Comparison of ENCODE assay signal across 8 cellular contexts in the genomic region with DNA sequence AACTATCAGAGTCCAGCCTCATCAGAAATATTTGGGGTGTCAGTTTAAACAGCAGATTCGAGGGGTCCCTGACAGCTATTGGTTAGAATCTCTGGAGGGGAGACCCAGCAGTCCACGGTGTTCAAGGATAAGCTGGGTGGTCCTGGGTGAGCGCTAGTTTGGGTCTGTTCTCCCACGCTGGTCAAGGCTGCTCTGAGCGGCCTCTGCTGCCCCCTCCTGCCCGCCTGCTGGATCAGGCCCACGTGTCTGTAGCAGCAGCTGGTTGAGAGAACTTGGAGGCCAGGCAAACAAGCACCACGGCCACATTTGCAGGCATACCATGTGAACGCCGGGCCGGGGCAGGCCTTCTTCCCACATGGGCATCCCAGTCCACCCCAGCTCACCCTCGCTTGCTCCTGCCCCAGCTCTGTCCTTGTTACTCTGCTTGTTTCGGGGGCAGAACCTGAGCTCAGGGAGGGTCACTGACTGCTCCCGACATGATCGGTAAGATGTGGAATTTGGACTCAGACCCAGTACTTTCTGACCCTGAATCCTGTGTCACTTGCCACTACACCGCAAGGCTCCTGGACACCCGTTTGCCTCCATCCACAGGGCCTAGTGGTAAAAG. TPM values are rescaled to one million over a fixed set of nuclear protein-coding genes. Genes with fewer than 3 reads are reported as not detected.
A peak's percentile ranks its signal among the peaks of the same experiment; 100 is the strongest.
DNase-seq lines count a peak whose midpoint lies in the region; ATAC-seq and TF ChIP-seq lines count a peak whose summit lies in the region.

No MANE protein-coding gene starts in this region.

- no peaks in the 10 kb centered on the region for H3K36me3 Mint-ChIP-seq in T-helper 2 cell treated with Interferon-gamma antibody and Interleukin-4, amounts not matched to agents 5 μg/mL and 100 μg/mL, for 36 hours (ENCODE audit: low read depth)

- H3K4me1 ChIP-seq in Panc1 (ENCODE audit: control insufficient read depth, insufficient read depth, low read length) (no peaks in the 10 kb centered on the region), lung (ENCODE audit: control insufficient read depth in 2 of 2, insufficient read depth in 2 of 2, low read length in 2 of 2) (no peaks in the 10 kb centered on the region), upper lobe of left lung (peaks cover 12 to 33% (median 26%) of the 10 kb centered on the region in 4 donors)

- no peaks in the 10 kb centered on the region for H3K36me3 ChIP-seq in Panc1 (ENCODE audit: control insufficient read depth, insufficient read depth, low read length)
- H3K36me3 ChIP-seq in lung (ENCODE audit: control insufficient read depth in 2 of 2, insufficient read depth in 2 of 2, low read length in 2 of 2): peaks cover 0 to 2% of the 10 kb centered on the region in 2 donors
- H3K36me3 ChIP-seq in upper lobe of left lung: peaks cover 0 to 41% (median 3%) of the 10 kb centered on the region in 4 donors

- H3K27me3 Mint-ChIP-seq in T-helper 2 cell treated with Interferon-gamma antibody and Interleukin-4, amounts not matched to agents 5 μg/mL and 100 μg/mL, for 36 hours (ENCODE audit: low read depth): peaks cover 61% of the 10 kb centered on the region

- H3K27ac Mint-ChIP-seq in T-helper 2 cell treated with Interferon-gamma antibody and Interleukin-4, amounts not matched to agents 5 μg/mL and 100 μg/mL, for 36 hours: no peak overlapping the region

- ATAC-seq in Panc1 (peak; percentile 86), lung (ENCODE audit: insufficient read depth, low FRiP score) (no peak), upper lobe of left lung (ENCODE audit: low FRiP score in 2 of 2) (peak in 1 of 2 donors; percentile 77), HG02763 (IDR thresholded peaks at IDR 0.05; ENCODE audit: unreplicated experiment) (no peak)

- no peak for TF ChIP-seq POLR2A in upper lobe of left lung (IDR thresholded peaks at IDR 0.05)

- H3K9me3 ChIP-seq in Panc1 (ENCODE audit: control insufficient read depth, insufficient read depth, low read depth, low read length) (no peaks in the 10 kb centered on the region), lung (ENCODE audit: control insufficient read depth in 2 of 2, insufficient read depth in 1 of 2, low read length in 1 of 2) (no peaks in the 10 kb centered on the region), upper lobe of left lung (no peaks in the 10 kb centered on the region)

- TF ChIP-seq EP300 in upper lobe of left lung (IDR thresholded peaks at IDR 0.05): no peak

- no TSS peak for BruUV-seq in Panc1 (replicated peaks; lab: Mats Ljungman, UMichigan)

- WGBS in lung, 2 donors: 19 to 22% methylated on average over 17 of the region's 17 CpGs
- WGBS in upper lobe of left lung, 2 donors: 21 to 23% methylated on average over 9 to 17 of the region's 17 CpGs

- H3K4me1 Mint-ChIP-seq in T-helper 2 cell treated with Interferon-gamma antibody and Interleukin-4, amounts not matched to agents 5 μg/mL and 100 μg/mL, for 36 hours (ENCODE audit: low read depth): peaks cover 9% of the 10 kb centered on the region

- peak; percentile 95 for TF ChIP-seq CTCF in AG09309 (IDR thresholded peaks at IDR 0.05; ENCODE audit: control insufficient read depth, insufficient read depth, low read depth, low read length, missing control alignments)
- TF ChIP-seq CTCF in GM12872 (IDR thresholded peaks at IDR 0.05; ENCODE audit: insufficient read depth, low read depth, low read length): peak; percentile 70
- peak; percentile 88 for TF ChIP-seq CTCF in Panc1 (IDR thresholded peaks at IDR 0.05)
- peak; percentile 40 for TF ChIP-seq CTCF in lung (IDR thresholded peaks at IDR 0.05; ENCODE audit: control extremely low read depth, extremely low read depth)
- peak; percentile 50 to 81 (median 64) for TF ChIP-seq CTCF in upper lobe of left lung (IDR thresholded peaks at IDR 0.05)

- H3K27me3 ChIP-seq in Panc1 (ENCODE audit: control insufficient read depth, insufficient read depth, low read length): peaks cover 4% of the 10 kb centered on the region; the same call in 1 of the 2 replicates
- peaks cover 8% of the 10 kb centered on the region for H3K27me3 ChIP-seq in lung (ENCODE audit: control insufficient read depth, insufficient read depth)
- H3K27me3 ChIP-seq in upper lobe of left lung: peaks cover 0 to 11% (median 8%) of the 10 kb centered on the region in 4 donors

- POLR2A ChIA-PET in Panc1 (lab: Charles Lee): no interaction called here

- no peak for DNase-seq in AG09309 (ENCODE audit: low read depth)
- no peak for DNase-seq in Panc1 (ENCODE audit: low read depth, low spot score)
- peak; percentile 85 for DNase-seq in dermis blood vessel endothelial cell
- peak; percentile 45 for DNase-seq in lung (ENCODE audit: low spot score)
- DNase-seq in upper lobe of left lung: peak; percentile 51 to 90
- DNase-seq in T-helper 2 cell treated with Interferon-gamma antibody and Interleukin-4, amounts not matched to agents 5 μg/mL and 100 μg/mL, for 36 hours (ENCODE audit: low spot score): no peak

- in situ Hi-C loops in Panc1 (cut with HindIII; ENCODE audit: low pct_unique_long_range_greater_than_20kb, low sequenced_read_pairs): no loop called here

- H3K4me3 Mint-ChIP-seq in T-helper 2 cell treated with Interferon-gamma antibody and Interleukin-4, amounts not matched to agents 5 μg/mL and 100 μg/mL, for 36 hours: no peak overlapping the region

- intact Hi-C loops in Panc1 (cut with micrococcal nuclease; ENCODE audit: unreplicated experiment): loop anchor here (1.0 kb wide), 1 partner anchor 445 kb away; no protein-coding TSS in a partner anchor

- H3K9me3 Mint-ChIP-seq in T-helper 2 cell treated with Interferon-gamma antibody and Interleukin-4, amounts not matched to agents 5 μg/mL and 100 μg/mL, for 36 hours: no peaks in the 10 kb centered on the region

- H3K4me3 ChIP-seq in AG09309 (ENCODE audit: control insufficient read depth, low read depth, low read length) (no peak overlapping the region), Panc1 (ENCODE audit: low read depth in 2 of 2, low read length in 2 of 2) (no peak overlapping the region), lung (no peak overlapping the region), upper lobe of left lung (peak overlapping the region in 1 of 4 donors; percentile 66)

- H3K27ac ChIP-seq in Panc1 (ENCODE audit: low read length) (no peak overlapping the region), lung (ENCODE audit: low read depth in 1 of 2, low read length in 1 of 2) (peak overlapping the region in 1 of 2 donors; percentile 75), upper lobe of left lung (peak overlapping the region; percentile 75 to 97 (median 94))

- CTCF ChIA-PET in Panc1 (lab: Charles Lee): interaction anchor here (0.6 to 1.9 kb wide), 6 partner anchors 96 to 445 kb away, joined by 3 to 7 read pairs (median 4); no protein-coding TSS in a partner anchor

RNA-seq across cellular contexts. Expression of gene FOXF1, which starts 7.4 kb away (rescaled TPM):
- total RNA-seq in Panc1 (2021; ENCODE audit: unreplicated experiment): 0.10 TPM
- polyA plus RNA-seq in Panc1 (2012; ENCODE audit: insufficient read length): not detected
- total RNA-seq in dermis blood vessel endothelial cell: 0.14 and 0.17 TPM in 2 replicates
- total RNA-seq in lung: 10 to 100 TPM; 25.7 to 34.4 TPM
- polyA plus RNA-seq in lung: 10 to 100 TPM; 12.2 to 12.5 TPM
- 10 to 100 TPM in 5 of 6 donors, 1 to 10 TPM in 1; 6.3 to 73.6 (median 24.5) TPM for total RNA-seq in upper lobe of left lung

RNA-seq across cellular contexts. Expression of gene MTHFSD, which starts 37.3 kb away (rescaled TPM):
- total RNA-seq in Panc1 (2021; ENCODE audit: unreplicated experiment): 16.5 TPM
- polyA plus RNA-seq in Panc1 (2012; ENCODE audit: insufficient read length): 9.5 TPM
- total RNA-seq in dermis blood vessel endothelial cell: 14.5 and 17.7 TPM in 2 replicates
- total RNA-seq in lung: 10 to 100 TPM; 23.3 to 28.5 TPM
- 1 to 10 TPM; 9.4 to 9.9 TPM for polyA plus RNA-seq in lung
- 10 to 100 TPM; 13.8 to 39.8 (median 22.0) TPM for total RNA-seq in upper lobe of left lung

RNA-seq across cellular contexts. Expression of gene FOXC2, which starts 48.9 kb away (rescaled TPM):
- 14.9 TPM for total RNA-seq in Panc1 (2021; ENCODE audit: unreplicated experiment)
- 19.8 TPM for polyA plus RNA-seq in Panc1 (2012; ENCODE audit: insufficient read length)
- total RNA-seq in dermis blood vessel endothelial cell: 2.2 and 8.1 TPM in 2 replicates
- total RNA-seq in lung: 1 to 10 TPM in 1 of 2 donors, under 1 TPM in 1; 0.82 to 2.7 TPM
- polyA plus RNA-seq in lung: under 1 TPM; 0.37 to 0.43 TPM
- total RNA-seq in upper lobe of left lung: 1 to 10 TPM in 1 of 6 donors, under 1 TPM in 3, not detected in 2; 0.39 to 1.9 (median 0.56) TPM

Comparison
In these comparisons a context has a peak if more than half of its experiments do, and no peak if none do; other contexts are left out.
1. DNase-seq: peak in dermis blood vessel endothelial cell (single experiment), lung (single experiment) and upper lobe of left lung (2 of 2); none in AG09309 (single experiment), Panc1 (single experiment) and T-helper 2 cell treated with Interferon-gamma antibody and Interleukin-4, amounts not matched to agents 5 μg/mL and 100 μg/mL, for 36 hours (single experiment).
2. CTCF ChIP-seq: peak in every context shown above with its lines; median percentile 95 in AG09309; 88 in Panc1; 70 in GM12872; 64 in upper lobe of left lung; 40 in lung.